In genomic region chr19:39434123-39435076, GRCh38 we compare ENCODE assay signal across 8 cellular contexts. TPM values are rescaled to one million over a fixed set of nuclear protein-coding genes. Genes with fewer than 3 reads are reported as not detected.
DNase-seq lines count a peak whose midpoint lies in the region; ATAC-seq, FAIRE-seq and TF ChIP-seq lines count a peak whose summit lies in the region.

No MANE protein-coding gene starts in this region.

- no peak for TF ChIP-seq EP300 in suprapubic skin (IDR thresholded peaks at IDR 0.05)

- H3K9me1 ChIP-seq in keratinocyte (ENCODE audit: control insufficient read depth, extremely low read depth, insufficient read depth, low read length) = peaks cover 9% of the 10 kb centered on the region

- no peak for TF ChIP-seq POLR2A in suprapubic skin (IDR thresholded peaks at IDR 0.05)
- TF ChIP-seq POLR2A in adrenal gland (IDR thresholded peaks at IDR 0.05) = no peak

- no peak for TF ChIP-seq CTCF in keratinocyte (optimal IDR thresholded peaks at IDR 0.05 in 1 of 3, IDR thresholded peaks at IDR 0.05 in 1 of 3, conservative IDR thresholded peaks at IDR 0.05 in 1 of 3; ENCODE audit: extremely low read depth in 1 of 3, insufficient read depth in 2 of 3, low read length in 3 of 3)
- no peak for TF ChIP-seq CTCF in suprapubic skin (IDR thresholded peaks at IDR 0.05)
- no peak for TF ChIP-seq CTCF in adrenal gland (IDR thresholded peaks at IDR 0.05)

- no peak for DNase-seq in activated CD4-positive, alpha-beta T cell treated with anti-CD3 and anti-CD28 coated beads, Interleukin-2, amount 10 ng/mL, durations not matched to agents 24 days and 14 days
- no peak for DNase-seq in activated CD4-positive, alpha-beta T cell treated with anti-CD3 and anti-CD28 coated beads, Interleukin-2, amount 50 U/mL, for 1 hour
- DNase-seq in activated naive CD4-positive, alpha-beta T cell treated with anti-CD3 and anti-CD28 coated beads, Interleukin-2, amount 50 U/mL, for 72 hours (ENCODE audit: low spot score in 2 of 2) = no peak
- DNase-seq in keratinocyte (ENCODE audit: low read depth, low spot score) (no peak), suprapubic skin (ENCODE audit: low spot score in 2 of 2) (no peak), COR-L47 (lab: John Stamatoyannopoulos, UW) (no peak), adrenal gland (no peak)

- H3K4me2 ChIP-seq in keratinocyte (ENCODE audit: control insufficient read depth, extremely low read depth, insufficient read depth, low read depth, low read length) = peak overlapping the region; percentile 99

- intact Hi-C loops in activated CD4-positive, alpha-beta T cell treated with anti-CD3 and anti-CD28 coated beads, Interleukin-2, amount 10 ng/mL, durations not matched to agents 24 days and 14 days (cut with micrococcal nuclease) = no loop called here
- intact Hi-C loops in adrenal gland (cut with DNase I) = loop anchor here in 1 of 2 donors (10.0 kb wide), 1 partner anchor 240 kb away; no protein-coding TSS in a partner anchor

- H3K27me3 ChIP-seq in keratinocyte (ENCODE audit: control insufficient read depth, extremely low read depth, insufficient read depth, low read length) = no peaks in the 10 kb centered on the region
- no peaks in the 10 kb centered on the region for H3K27me3 ChIP-seq in suprapubic skin
- H3K27me3 ChIP-seq in adrenal gland = no peaks in the 10 kb centered on the region

- peak overlapping the region; percentile 92 to 99 (median 99) for H3K4me3 ChIP-seq in keratinocyte (ENCODE audit: control insufficient read depth in 2 of 3, extremely low read depth in 1 of 3, insufficient read depth in 2 of 3, low read depth in 1 of 3, low read length in 3 of 3)
- H3K4me3 ChIP-seq in suprapubic skin = peak overlapping the region; percentile 89
- peak overlapping the region in 1 of 4 donors; percentile 95 for H3K4me3 ChIP-seq in adrenal gland

- peak overlapping the region; percentile 91 for H3K27ac ChIP-seq in keratinocyte (ENCODE audit: control insufficient read depth, insufficient read depth, low read length)
- H3K27ac ChIP-seq in suprapubic skin = peak overlapping the region; percentile 89
- H3K27ac ChIP-seq in adrenal gland = no peak overlapping the region

- no peak for ATAC-seq in activated naive CD4-positive, alpha-beta T cell treated with anti-CD3 and anti-CD28 coated beads, Interleukin-2, amount 50 U/mL, for 72 hours
- ATAC-seq in HG02970 (IDR thresholded peaks at IDR 0.05; ENCODE audit: low FRiP score, unreplicated experiment) = no peak

- H3K4me1 ChIP-seq in keratinocyte (ENCODE audit: control insufficient read depth, extremely low read depth, insufficient read depth, low read length) = peaks cover 27% of the 10 kb centered on the region
- peaks cover 36% of the 10 kb centered on the region for H3K4me1 ChIP-seq in suprapubic skin
- peaks cover 18 to 22% of the 10 kb centered on the region in 2 donors for H3K4me1 ChIP-seq in adrenal gland (replicated peaks in 1 of 2)

- 53% methylated on average over 10 of the region's 10 CpGs for WGBS in suprapubic skin
- 44 to 57% (median 54%) methylated on average over 8 to 10 of the region's 10 CpGs for WGBS in adrenal gland, 4 donors

- peaks cover 15 to 29% of the 10 kb centered on the region in 2 experiments for H3K36me3 ChIP-seq in keratinocyte (ENCODE audit: control insufficient read depth in 2 of 2, extremely low read depth in 1 of 2, insufficient read depth in 2 of 2, low read length in 2 of 2)
- H3K36me3 ChIP-seq in suprapubic skin = peaks cover 32% of the 10 kb centered on the region
- peaks cover 0 to 31% of the 10 kb centered on the region in 2 donors for H3K36me3 ChIP-seq in adrenal gland (replicated peaks in 1 of 2)

- H3K36me3 Mint-ChIP-seq in activated CD4-positive, alpha-beta T cell treated with anti-CD3 and anti-CD28 coated beads, Interleukin-2, amount 10 ng/mL, durations not matched to agents 24 days and 14 days (ENCODE audit: low read depth) = peaks cover 46% of the 10 kb centered on the region
- peaks cover 35 to 38% of the 10 kb centered on the region in 2 donors for H3K36me3 Mint-ChIP-seq in activated naive CD4-positive, alpha-beta T cell treated with anti-CD3 and anti-CD28 coated beads, Interleukin-2, amount 50 U/mL, for 72 hours

- H3K79me2 ChIP-seq in keratinocyte (ENCODE audit: control insufficient read depth, insufficient read depth, low read length) = peaks cover 28% of the 10 kb centered on the region

- no peaks in the 10 kb centered on the region for H3K27me3 Mint-ChIP-seq in activated CD4-positive, alpha-beta T cell treated with anti-CD3 and anti-CD28 coated beads, Interleukin-2, amount 10 ng/mL, durations not matched to agents 24 days and 14 days

- H3K9me3 Mint-ChIP-seq in activated CD4-positive, alpha-beta T cell treated with anti-CD3 and anti-CD28 coated beads, Interleukin-2, amount 10 ng/mL, durations not matched to agents 24 days and 14 days = no peaks in the 10 kb centered on the region
- H3K9me3 Mint-ChIP-seq in activated naive CD4-positive, alpha-beta T cell treated with anti-CD3 and anti-CD28 coated beads, Interleukin-2, amount 50 U/mL, for 72 hours = no peaks in the 10 kb centered on the region

- FAIRE-seq in keratinocyte (lab: Jason Lieb, UNC) = no peak

- peak overlapping the region; percentile 99 for H3K9ac ChIP-seq in keratinocyte (ENCODE audit: control insufficient read depth, extremely low read depth, insufficient read depth, low read length)

- dilution Hi-C loops in keratinocyte (cut with MboI; ENCODE audit: extremely low pct_ligation_motif_present, low sequenced_read_pairs) = no loop called here

- H3K9me3 ChIP-seq in keratinocyte (ENCODE audit: control insufficient read depth, low read depth, low read length) (no peaks in the 10 kb centered on the region), suprapubic skin (no peaks in the 10 kb centered on the region), adrenal gland (replicated peaks in 1 of 3) (no peaks in the 10 kb centered on the region)

- H2AFZ ChIP-seq in keratinocyte (ENCODE audit: control insufficient read depth, low read length) = no peak overlapping the region

- H3K27ac Mint-ChIP-seq in activated CD4-positive, alpha-beta T cell treated with anti-CD3 and anti-CD28 coated beads, Interleukin-2, amount 10 ng/mL, durations not matched to agents 24 days and 14 days = peak overlapping the region; percentile 99
- H3K27ac Mint-ChIP-seq in activated naive CD4-positive, alpha-beta T cell treated with anti-CD3 and anti-CD28 coated beads, Interleukin-2, amount 50 U/mL, for 72 hours = peak overlapping the region; percentile 96 to 100

- peaks cover 44% of the 10 kb centered on the region for H3K4me1 Mint-ChIP-seq in activated CD4-positive, alpha-beta T cell treated with anti-CD3 and anti-CD28 coated beads, Interleukin-2, amount 10 ng/mL, durations not matched to agents 24 days and 14 days

- H3K4me3 Mint-ChIP-seq in activated CD4-positive, alpha-beta T cell treated with anti-CD3 and anti-CD28 coated beads, Interleukin-2, amount 10 ng/mL, durations not matched to agents 24 days and 14 days = peak overlapping the region; percentile 91

- peaks cover 15% of the 10 kb centered on the region for H4K20me1 ChIP-seq in keratinocyte (ENCODE audit: control insufficient read depth, extremely low read depth, insufficient read depth, low read length)

RNA-seq across cellular contexts. Expression of gene RPS16, which starts 1.3 kb away (rescaled TPM):
- 2,597 and 2,671 TPM in 2 replicates for total RNA-seq in activated CD4-positive, alpha-beta T cell treated with anti-CD3 and anti-CD28 coated beads, Interleukin-2, amount 10 ng/mL, durations not matched to agents 24 days and 14 days
- total RNA-seq in activated naive CD4-positive, alpha-beta T cell treated with anti-CD3 and anti-CD28 coated beads, Interleukin-2, amount 50 U/mL, for 72 hours = 1,000 to 10,000 TPM; 3,128 to 3,624 TPM
- 1,323 to 2,302 TPM (median 1,614 TPM) in 3 replicates for polyA plus RNA-seq in keratinocyte
- 343 TPM for polyA plus RNA-seq in keratinocyte (2011; ENCODE audit: low read depth)
- polyA plus RNA-seq in keratinocyte (2011; cell fraction: cytosol; rRNA removed) = 1,568 and 2,617 TPM in 2 replicates
- 776 and 828 TPM in 2 replicates for polyA plus RNA-seq in keratinocyte (2011; cell fraction: nucleus; rRNA removed)
- 2,774 and 3,181 TPM in 2 replicates for polyA plus RNA-seq in keratinocyte (2012; ENCODE audit: low replicate concordance)
- polyA minus RNA-seq in keratinocyte = 1,316 to 1,952 TPM (median 1,376 TPM) in 3 replicates
- 2,828 TPM for polyA minus RNA-seq in keratinocyte (2011; cell fraction: cytosol; rRNA and poly(A)+ RNA removed)
- polyA minus RNA-seq in keratinocyte (2011; cell fraction: nucleus; rRNA and poly(A)+ RNA removed) = 277 and 290 TPM in 2 replicates
- 1,000 to 10,000 TPM; 1,096 to 2,035 (median 1,787) TPM for total RNA-seq in suprapubic skin
- total RNA-seq in adrenal gland = 1,000 to 10,000 TPM in 6 of 8 donors, 100 to 1,000 TPM in 2; 848 to 1,939 (median 1,279) TPM
- 1,000 to 10,000 TPM; 1,071 to 2,033 (median 1,152) TPM for polyA plus RNA-seq in adrenal gland

RNA-seq across cellular contexts. Expression of gene SUPT5H, which starts 11.0 kb away (rescaled TPM):
- total RNA-seq in activated CD4-positive, alpha-beta T cell treated with anti-CD3 and anti-CD28 coated beads, Interleukin-2, amount 10 ng/mL, durations not matched to agents 24 days and 14 days = 186 and 187 TPM in 2 replicates
- 100 to 1,000 TPM; 197 to 211 TPM for total RNA-seq in activated naive CD4-positive, alpha-beta T cell treated with anti-CD3 and anti-CD28 coated beads, Interleukin-2, amount 50 U/mL, for 72 hours
- 46.1 to 83.7 TPM (median 63.2 TPM) in 3 replicates for polyA plus RNA-seq in keratinocyte
- polyA plus RNA-seq in keratinocyte (2011; ENCODE audit: low read depth) = 150 TPM
- polyA plus RNA-seq in keratinocyte (2011; cell fraction: cytosol; rRNA removed) = 54.8 and 87.1 TPM in 2 replicates
- polyA plus RNA-seq in keratinocyte (2011; cell fraction: nucleus; rRNA removed) = 210 and 249 TPM in 2 replicates
- polyA plus RNA-seq in keratinocyte (2012; ENCODE audit: low replicate concordance) = 85.9 and 110 TPM in 2 replicates
- polyA minus RNA-seq in keratinocyte = 53.6 to 108 TPM (median 56.2 TPM) in 3 replicates
- polyA minus RNA-seq in keratinocyte (2011; cell fraction: cytosol; rRNA and poly(A)+ RNA removed) = 60.2 TPM
- 42.4 and 54.2 TPM in 2 replicates for polyA minus RNA-seq in keratinocyte (2011; cell fraction: nucleus; rRNA and poly(A)+ RNA removed)
- total RNA-seq in suprapubic skin = 100 to 1,000 TPM in 1 of 4 donors, 10 to 100 TPM in 3; 59.4 to 135 (median 75.4) TPM
- 100 to 1,000 TPM in 3 of 8 donors, 10 to 100 TPM in 5; 42.0 to 145 (median 88.0) TPM for total RNA-seq in adrenal gland
- polyA plus RNA-seq in adrenal gland = 100 to 1,000 TPM; 107 to 612 (median 233) TPM

RNA-seq across cellular contexts. Expression of gene PLEKHG2, which starts 21.9 kb away (rescaled TPM):
- 42.0 and 46.1 TPM in 2 replicates for total RNA-seq in activated CD4-positive, alpha-beta T cell treated with anti-CD3 and anti-CD28 coated beads, Interleukin-2, amount 10 ng/mL, durations not matched to agents 24 days and 14 days
- 10 to 100 TPM; 52.4 to 55.6 TPM for total RNA-seq in activated naive CD4-positive, alpha-beta T cell treated with anti-CD3 and anti-CD28 coated beads, Interleukin-2, amount 50 U/mL, for 72 hours
- 3.6 to 6.4 TPM (median 5.2 TPM) in 3 replicates for polyA plus RNA-seq in keratinocyte
- polyA plus RNA-seq in keratinocyte (2011; ENCODE audit: low read depth) = 2.9 TPM
- polyA plus RNA-seq in keratinocyte (2011; cell fraction: cytosol; rRNA removed) = 2.6 and 2.8 TPM in 2 replicates
- polyA plus RNA-seq in keratinocyte (2011; cell fraction: nucleus; rRNA removed) = 20.5 and 27.7 TPM in 2 replicates
- 4.8 and 12.2 TPM in 2 replicates for polyA plus RNA-seq in keratinocyte (2012; ENCODE audit: low replicate concordance)
- 6.0 to 50.0 TPM (median 6.2 TPM) in 3 replicates for polyA minus RNA-seq in keratinocyte
- polyA minus RNA-seq in keratinocyte (2011; cell fraction: cytosol; rRNA and poly(A)+ RNA removed) = 9.0 TPM
- 12.6 and 12.8 TPM in 2 replicates for polyA minus RNA-seq in keratinocyte (2011; cell fraction: nucleus; rRNA and poly(A)+ RNA removed)
- 10 to 100 TPM in 1 of 4 donors, 1 to 10 TPM in 3; 6.4 to 29.9 (median 7.7) TPM for total RNA-seq in suprapubic skin
- 10 to 100 TPM; 11.3 to 23.4 (median 18.1) TPM for total RNA-seq in adrenal gland
- 10 to 100 TPM in 2 of 3 donors, 1 to 10 TPM in 1; 3.6 to 44.8 (median 16.3) TPM for polyA plus RNA-seq in adrenal gland

RNA-seq across cellular contexts. Expression of gene ZFP36, which starts 27.8 kb away (rescaled TPM):
- total RNA-seq in activated CD4-positive, alpha-beta T cell treated with anti-CD3 and anti-CD28 coated beads, Interleukin-2, amount 10 ng/mL, durations not matched to agents 24 days and 14 days = 35.7 and 39.9 TPM in 2 replicates
- total RNA-seq in activated naive CD4-positive, alpha-beta T cell treated with anti-CD3 and anti-CD28 coated beads, Interleukin-2, amount 50 U/mL, for 72 hours = 100 to 1,000 TPM in 1 of 2 donors, 10 to 100 TPM in 1; 59.7 to 183 TPM
- polyA plus RNA-seq in keratinocyte (10.4 to 14.2 TPM (median 12.8 TPM) in 3 replicates), adrenal gland (100 to 1,000 TPM in 2 of 3 donors, 10 to 100 TPM in 1; 64.8 to 193 (median 113) TPM)
- polyA plus RNA-seq in keratinocyte (2011; ENCODE audit: low read depth) = 66.8 TPM
- 11.3 and 17.9 TPM in 2 replicates for polyA plus RNA-seq in keratinocyte (2011; cell fraction: cytosol; rRNA removed)
- polyA plus RNA-seq in keratinocyte (2011; cell fraction: nucleus; rRNA removed) = 93.2 and 153 TPM in 2 replicates
- polyA plus RNA-seq in keratinocyte (2012; ENCODE audit: low replicate concordance) = 35.1 and 305 TPM in 2 replicates
- polyA minus RNA-seq in keratinocyte = 6.3 to 18.5 TPM (median 9.8 TPM) in 3 replicates
- polyA minus RNA-seq in keratinocyte (2011; cell fraction: cytosol; rRNA and poly(A)+ RNA removed) = 40.3 TPM
- polyA minus RNA-seq in keratinocyte (2011; cell fraction: nucleus; rRNA and poly(A)+ RNA removed) = 35.3 and 40.7 TPM in 2 replicates
- total RNA-seq in suprapubic skin (100 to 1,000 TPM; 426 to 850 (median 540) TPM), adrenal gland (100 to 1,000 TPM in 3 of 8 donors, 10 to 100 TPM in 5; 46.8 to 187 (median 86.7) TPM)

RNA-seq across cellular contexts. Expression of gene MED29, which starts 43.2 kb away (rescaled TPM):
- total RNA-seq in activated CD4-positive, alpha-beta T cell treated with anti-CD3 and anti-CD28 coated beads, Interleukin-2, amount 10 ng/mL, durations not matched to agents 24 days and 14 days = 36.0 and 38.7 TPM in 2 replicates
- total RNA-seq in activated naive CD4-positive, alpha-beta T cell treated with anti-CD3 and anti-CD28 coated beads, Interleukin-2, amount 50 U/mL, for 72 hours = 10 to 100 TPM; 22.2 to 23.6 TPM
- 14.7 to 18.8 TPM (median 18.2 TPM) in 3 replicates for polyA plus RNA-seq in keratinocyte
- polyA plus RNA-seq in keratinocyte (2011; ENCODE audit: low read depth) = 20.0 TPM
- 18.8 and 23.9 TPM in 2 replicates for polyA plus RNA-seq in keratinocyte (2011; cell fraction: cytosol; rRNA removed)
- polyA plus RNA-seq in keratinocyte (2011; cell fraction: nucleus; rRNA removed) = 15.6 and 18.3 TPM in 2 replicates
- polyA plus RNA-seq in keratinocyte (2012; ENCODE audit: low replicate concordance) = 9.2 and 15.5 TPM in 2 replicates
- polyA minus RNA-seq in keratinocyte = 18.8 to 47.0 TPM (median 20.1 TPM) in 3 replicates
- 17.8 TPM for polyA minus RNA-seq in keratinocyte (2011; cell fraction: cytosol; rRNA and poly(A)+ RNA removed)
- polyA minus RNA-seq in keratinocyte (2011; cell fraction: nucleus; rRNA and poly(A)+ RNA removed) = 6.0 and 8.5 TPM in 2 replicates
- 10 to 100 TPM; 36.3 to 57.8 (median 48.0) TPM for total RNA-seq in suprapubic skin
- 100 to 1,000 TPM in 1 of 8 donors, 10 to 100 TPM in 7; 44.1 to 221 (median 65.3) TPM for total RNA-seq in adrenal gland
- polyA plus RNA-seq in adrenal gland = 10 to 100 TPM; 43.6 to 49.6 (median 49.2) TPM

Comparison
In these comparisons a context has a peak if more than half of its experiments do, and no peak if none do; other contexts are left out.
1. H3K27ac ChIP-seq: peak in keratinocyte (single experiment) and suprapubic skin (single experiment); none in adrenal gland (0 of 5).